8 cellular contexts compared by ENCODE assay signal in genomic region chr1:110962892-110963665, GRCh38. TPM values are rescaled to one million over a fixed set of nuclear protein-coding genes. Genes with fewer than 3 reads are reported as not detected.
DNase-seq lines count a peak whose midpoint lies in the region; ATAC-seq and TF ChIP-seq lines count a peak whose summit lies in the region.

No MANE protein-coding gene starts in this region.

- H3K27ac ChIP-seq in angular gyrus (ENCODE audit: low read depth, low read length): peak overlapping the region; percentile 94
- H3K27ac ChIP-seq in right cardiac atrium (ENCODE audit: low read length): peak overlapping the region; percentile 95
- peak overlapping the region; percentile 89 to 90 for H3K27ac ChIP-seq in uterus

- no peaks in the 10 kb centered on the region for H3K36me3 ChIP-seq in uterus

- 5% methylated on average over 37 of the region's 37 CpGs for WGBS in right cardiac atrium

- DNase-seq in G401 (ENCODE audit: low spot score) (peak; percentile 72), NCI-H1417 (lab: John Stamatoyannopoulos, UW) (peak; percentile 63 to 90 (median 87)), T-helper 2 cell (peak; percentile 17 to 91 (median 32)), right cardiac atrium (peak; percentile 58 to 72 (median 67)), pulmonary artery endothelial cell (ENCODE audit: low read depth, low spot score) (peak; percentile 71), uterus (peak; percentile 29 to 30)

- no peak for TF ChIP-seq POLR2A in uterus (IDR thresholded peaks at IDR 0.05)

- H3K27me3 ChIP-seq in right cardiac atrium (ENCODE audit: control insufficient read depth, insufficient read depth): peaks cover 2% of the 10 kb centered on the region
- H3K27me3 ChIP-seq in uterus: no peaks in the 10 kb centered on the region

- peak in 2 of 4 experiments; percentile 5 for TF ChIP-seq CTCF in uterus (IDR thresholded peaks at IDR 0.05)

- ATAC-seq in HG02571 (IDR thresholded peaks at IDR 0.05; ENCODE audit: unreplicated experiment) (peak; percentile 36), right cardiac atrium (peak; percentile 61 to 70)

- no peaks in the 10 kb centered on the region for H3K4me1 ChIP-seq in right cardiac atrium (ENCODE audit: control insufficient read depth, insufficient read depth, low read length)
- no peaks in the 10 kb centered on the region for H3K4me1 ChIP-seq in uterus

- intact Hi-C loops in right cardiac atrium (cut with DNase I): no loop called here
- intact Hi-C loops in uterus (cut with DNase I; ENCODE audit: low total_unique reads): no loop called here

- H3K4me3 ChIP-seq in right cardiac atrium (ENCODE audit: low read length) (peak overlapping the region; percentile 67), uterus (peak overlapping the region; percentile 59 to 60)

- in situ Hi-C loops in G401 (cut with HindIII; ENCODE audit: low sequenced_read_pairs): no loop called here

- peaks cover 1% of the 10 kb centered on the region for H3K9me3 ChIP-seq in right cardiac atrium (ENCODE audit: control insufficient read depth, low read length)
- peaks cover 0 to 4% of the 10 kb centered on the region in 2 donors for H3K9me3 ChIP-seq in uterus

RNA-seq across cellular contexts. Expression of gene LRIF1, which starts 0.6 kb away (rescaled TPM):
- total RNA-seq in G401 (2014; rRNA removed; shearing (Covaris generic)): 23.0 and 50.7 TPM in 2 replicates
- total RNA-seq in right cardiac atrium (10 to 100 TPM; 13.4 to 17.2 (median 15.7) TPM), pulmonary artery endothelial cell (12.5 and 15.4 TPM in 2 replicates), uterus (10 to 100 TPM in 1 of 4 donors, 1 to 10 TPM in 3; 2.6 to 12.0 (median 7.6) TPM)
- 18.1 TPM for polyA plus RNA-seq in right cardiac atrium

Comparison
In these comparisons a context has a peak if more than half of its experiments do, and no peak if none do; other contexts are left out.
1. Peak in every context shown above with its lines: DNase-seq, ATAC-seq, H3K4me3 ChIP-seq and H3K27ac ChIP-seq.
2. DNase-seq: peak in every context shown above with its lines; median percentile 87 in NCI-H1417; 72 in G401; 71 in pulmonary artery endothelial cell; 67 in right cardiac atrium; 32 in T-helper 2 cell; 30 in uterus.